27 cellular contexts compared by ENCODE assay signal in genomic region chr3:54703906-54704305, GRCh38.
DNase-seq lines count a peak whose midpoint lies in the region; ATAC-seq and TF ChIP-seq lines count a peak whose summit lies in the region.
"Had no signal": no experiment of that assay in that cellular context is flagged by ENCODE, and none has a peak within 500 bp of the region (broad histone marks: within the 10 kb centered on the region; RNA-seq: fewer than 3 reads in every experiment).

No MANE protein-coding gene starts in this region.

- no peaks in the 10 kb centered on the region for H3K9me3 Mint-ChIP-seq in GM23338
- H3K9me3 Mint-ChIP-seq in WTC11: no peaks in the 10 kb centered on the region; the same call in 1 of the 2 replicates
- H3K9me3 Mint-ChIP-seq: CD8-positive, alpha-beta T cell had no signal

- H3K4me3 Mint-ChIP-seq in GM23338: no peak overlapping the region
- H3K4me3 Mint-ChIP-seq in WTC11: no peak overlapping the region
- H3K4me3 Mint-ChIP-seq: B cell; CD8-positive, alpha-beta T cell had no signal

- H3K36me3 Mint-ChIP-seq in GM23338 (ENCODE audit: low read depth) (peaks cover 12% of the 10 kb centered on the region; the same call in 2 of the 3 replicates), WTC11 (no peaks in the 10 kb centered on the region; the same call in none of the 2 replicates)
- H3K36me3 Mint-ChIP-seq: CD8-positive, alpha-beta T cell had no signal

- H3K4me1 Mint-ChIP-seq in GM23338: peaks cover 38% of the 10 kb centered on the region
- peaks cover 55% of the 10 kb centered on the region for H3K4me1 Mint-ChIP-seq in WTC11
- H3K4me1 Mint-ChIP-seq: B cell had no signal

- TF ChIP-seq CTCF in GM23338 (conservative IDR thresholded peaks at IDR 0.05; ENCODE audit: low read depth in 2 of 2): no peak
- TF ChIP-seq CTCF in WTC11 (IDR thresholded peaks at IDR 0.05): no peak
- no peak for TF ChIP-seq CTCF in omental fat pad (IDR thresholded peaks at IDR 0.05)
- TF ChIP-seq CTCF in tibial nerve (IDR thresholded peaks at IDR 0.05): no peak

- H4K20me1 ChIP-seq in GM23338 (replicated peaks; ENCODE audit: insufficient read depth): no peaks in the 10 kb centered on the region

- no peak overlapping the region for H3K4me3 ChIP-seq in GM23338
- no peak overlapping the region for H3K4me3 ChIP-seq in tibial nerve
- H3K4me3 ChIP-seq: GM12878, PC-9 had no signal

- TF ChIP-seq EP300 in tibial nerve (IDR thresholded peaks at IDR 0.05): no peak

- 30 to 35% methylated on average over 1 of the region's 1 CpG for WGBS in tibial nerve, 2 donors

- CTCF ChIA-PET in WTC11 (lab: Charles Lee): no interaction called here

- H3K79me2 ChIP-seq in GM23338 (replicated peaks; ENCODE audit: insufficient read depth): no peaks in the 10 kb centered on the region

- H3K27ac ChIP-seq in GM23338 (ENCODE audit: low read depth) (peak overlapping the region; percentile 7; the same call in 1 of the 2 replicates), tibial nerve (no peak overlapping the region)
- H3K27ac ChIP-seq: C4-2B, HL-60, PC-9, RWPE1 had no signal

- H3K27me3 ChIP-seq in GM23338 (ENCODE audit: insufficient read depth) (no peaks in the 10 kb centered on the region), tibial nerve (no peaks in the 10 kb centered on the region)

- TF ChIP-seq POLR2A in tibial nerve (IDR thresholded peaks at IDR 0.05): no peak

- peaks cover 3% of the 10 kb centered on the region for H3K27me3 Mint-ChIP-seq in GM23338 (ENCODE audit: insufficient read depth, low read depth, poor library complexity)
- no peaks in the 10 kb centered on the region; the same call in 1 of the 2 replicates for H3K27me3 Mint-ChIP-seq in WTC11 (ENCODE audit: low read depth)
- H3K27me3 Mint-ChIP-seq: B cell had no signal

- peak overlapping the region; percentile 39; the same call in 1 of the 2 replicates for H3K4me2 ChIP-seq in GM23338
- H3K4me2 ChIP-seq: PC-9 had no signal

- no peak for DNase-seq in GM23338 (ENCODE audit: low spot score)
- no peak for DNase-seq in WTC11 (ENCODE audit: low spot score)
- DNase-seq in medulla oblongata (ENCODE audit: extremely low spot score): peak; percentile 21
- peak; percentile 25 for DNase-seq in putamen (ENCODE audit: low spot score)
- DNase-seq in ecto neural progenitor cell (ENCODE audit: low spot score): no peak
- no peak for DNase-seq in omental fat pad (ENCODE audit: low spot score)
- no peak for DNase-seq in tibial nerve (ENCODE audit: low spot score in 2 of 2)
- DNase-seq: Caco-2; CD8-positive, alpha-beta T cell; Karpas-422; NCI-H1092; NCI-H1436; NCI-H187; NCI-H2081 treated with DMSO at 0.1 percent for 48 hours; NCI-H2171; NCI-H226; NCI-H510A; NCI-H748 treated with DMSO at 0.1 percent for 48 hours; NK-92 treated with Interleukin-12 subunit alpha and Interleukin-12 subunit beta, amount 100 ng/mL, for 24 hours; PC-9; SHP77 had no signal

- no peaks in the 10 kb centered on the region; the same call in 1 of the 2 replicates for H3F3A ChIP-seq in GM23338 (replicated peaks; ENCODE audit: low read depth)

- peaks cover 47% of the 10 kb centered on the region for H3K4me1 ChIP-seq in GM23338 (ENCODE audit: insufficient read depth)
- peaks cover 0 to 3% (median 0%) of the 10 kb centered on the region in 4 donors for H3K4me1 ChIP-seq in tibial nerve
- H3K4me1 ChIP-seq: Caco-2 had no signal

- H3K9me3 ChIP-seq in tibial nerve: no peaks in the 10 kb centered on the region
- H3K9me3 ChIP-seq: Caco-2 had no signal

- POLR2A ChIA-PET in WTC11 (lab: Charles Lee): no interaction called here

- H3K36me3 ChIP-seq in GM23338 (ENCODE audit: insufficient read depth): no peaks in the 10 kb centered on the region
- H3K36me3 ChIP-seq in tibial nerve: no peaks in the 10 kb centered on the region

- H3K27ac Mint-ChIP-seq in GM23338 (no peak overlapping the region), WTC11 (peak overlapping the region; percentile 71)
- H3K27ac Mint-ChIP-seq: B cell; CD8-positive, alpha-beta T cell had no signal

- ATAC-seq in GM23338 (peak; percentile 41; the same call in 2 of the 3 replicates), WTC11 (peak; percentile 20; the same call in 1 of the 2 replicates), omental fat pad (ENCODE audit: low FRiP score) (no peak)
- ATAC-seq: CD8-positive, alpha-beta T cell; GM12878; HepG2 had no signal

- no peak overlapping the region for H2AFZ ChIP-seq in GM23338
- H2AFZ ChIP-seq: PC-9 had no signal

- peaks cover 21% of the 10 kb centered on the region for H3K9me2 ChIP-seq in GM23338 (ENCODE audit: insufficient read depth)

TF ChIP-seq in GM23338, 12 proteins besides CTCF, POLR2A, EP300 and RAD21 (continues in another document):
- TF ChIP-seq ETS1 (IDR thresholded peaks at IDR 0.05) (no peak), EZH2 (IDR thresholded peaks at IDR 0.05; ENCODE audit: low read depth, unreplicated experiment) (no peak), JUNB (IDR thresholded peaks at IDR 0.05; ENCODE audit: unreplicated experiment) (no peak), ZNF331 (CRISPR knock-in tag; IDR thresholded peaks at IDR 0.05; ENCODE audit: low read depth) (no peak), EZH2phosphoT487 (IDR thresholded peaks at IDR 0.05; ENCODE audit: unreplicated experiment) (no peak)

TF ChIP-seq in WTC11, 78 proteins besides CTCF, POLR2A, EP300 and RAD21:
- TF ChIP-seq ERG (CRISPR knock-in tag; IDR thresholded peaks at IDR 0.05): no peak
- no peak for TF ChIP-seq STAT6 (CRISPR knock-in tag; conservative IDR thresholded peaks at IDR 0.05; ENCODE audit: low read depth)
- no peak for TF ChIP-seq EMX1 (CRISPR knock-in tag; IDR thresholded peaks at IDR 0.05)
- TF ChIP-seq KAT7 (CRISPR knock-in tag; IDR thresholded peaks at IDR 0.05; ENCODE audit: borderline replicate concordance): no peak
- no peak for TF ChIP-seq CDX4 (CRISPR knock-in tag; IDR thresholded peaks at IDR 0.05; ENCODE audit: borderline replicate concordance)
- no peak for TF ChIP-seq NFATC4 (CRISPR knock-in tag; IDR thresholded peaks at IDR 0.05)

Comparison
In these comparisons a context has a peak if more than half of its experiments do, and no peak if none do; other contexts are left out.
1. DNase-seq: peak in medulla oblongata (single experiment) and putamen (single experiment); none in GM23338 (single experiment), WTC11 (single experiment), ecto neural progenitor cell (single experiment), omental fat pad (single experiment) and tibial nerve (0 of 2).